ENCODE assay signal across 23 cellular contexts in genomic region chr12:76399040-76399439, GRCh38. TPM values are rescaled to one million over a fixed set of nuclear protein-coding genes. Genes with fewer than 3 reads are reported as not detected.
DNase-seq lines count a peak whose midpoint lies in the region; ATAC-seq lines count a peak whose summit lies in the region.
"Had no signal": no experiment of that assay in that cellular context is flagged by ENCODE, and none has a peak within 500 bp of the region (broad histone marks: within the 10 kb centered on the region; RNA-seq: fewer than 3 reads in every experiment).

No MANE protein-coding gene starts in this region.

- H3K27ac Mint-ChIP-seq in activated T-helper 17 cell treated with anti-CD3 and anti-CD28 coated beads, Interleukin-2, amount 50 U/mL, for 72 hours, result peak overlapping the region; percentile 14
- H3K27ac Mint-ChIP-seq: CD4-positive, alpha-beta T cell; GM23338 had no signal

- no peak for ATAC-seq in activated T-helper 17 cell treated with anti-CD3 and anti-CD28 coated beads, Interleukin-2, amount 50 U/mL, for 72 hours (replicated peaks)
- ATAC-seq: A549, GM12878, GM23338, HCT116 had no signal

- WGBS in GM23248 (ENCODE audit: low coverage in 1 of 2, low lambda C conversion rate in 2 of 2, missing lambda C conversion rate in 2 of 2), 2 experiments, result 89 to 98% methylated on average over 2 of the region's 2 CpGs

- H4K20me1 ChIP-seq in GM23248 (ENCODE audit: insufficient read depth) (no peaks in the 10 kb centered on the region), Karpas-422 (ENCODE audit: insufficient read depth, low read depth, low read length) (no peaks in the 10 kb centered on the region)

- no peaks in the 10 kb centered on the region for H3K4me1 Mint-ChIP-seq in activated T-helper 17 cell treated with anti-CD3 and anti-CD28 coated beads, Interleukin-2, amount 50 U/mL, for 72 hours
- H3K4me1 Mint-ChIP-seq: CD14-positive monocyte, GM23338, H9 had no signal

- no peaks in the 10 kb centered on the region for H3F3A ChIP-seq in GM23248 (ENCODE audit: insufficient read depth)

- DNase-seq in GM23248 (peak; percentile 6), myocyte (ENCODE audit: low read depth) (peak; percentile 20), Karpas-422 (no peak), cerebellar nuclear complex (lab: John Stamatoyannopoulos, UW) (no peak), A172 (ENCODE audit: low spot score) (no peak)
- DNase-seq: ACHN; AML-193; BE2C; CD4-positive, alpha-beta T cell; CD8-positive, alpha-beta memory T cell; DMS 273 treated with DMSO at 0.1 percent for 48 hours; DMS79; EL; GDM1; H9 had no signal

- no peak overlapping the region for H3K4me3 Mint-ChIP-seq in activated T-helper 17 cell treated with anti-CD3 and anti-CD28 coated beads, Interleukin-2, amount 50 U/mL, for 72 hours
- H3K4me3 Mint-ChIP-seq: CD14-positive monocyte; CD4-positive, alpha-beta T cell; CD8-positive, alpha-beta memory T cell; GM23338; H9 had no signal

- peaks cover 6% of the 10 kb centered on the region; the same call in 1 of the 2 replicates for H3K36me3 ChIP-seq in GM23248 (ENCODE audit: low read depth)
- peaks cover 46% of the 10 kb centered on the region; the same call in 1 of the 2 replicates for H3K36me3 ChIP-seq in Karpas-422 (ENCODE audit: insufficient read depth, low read length)
- H3K36me3 ChIP-seq: BE2C had no signal

- peaks cover 50% of the 10 kb centered on the region for H3K36me3 Mint-ChIP-seq in activated T-helper 17 cell treated with anti-CD3 and anti-CD28 coated beads, Interleukin-2, amount 50 U/mL, for 72 hours (ENCODE audit: low read depth)

- peaks cover 9% of the 10 kb centered on the region; the same call in 1 of the 2 replicates for H3K79me2 ChIP-seq in GM23248 (ENCODE audit: insufficient read depth)
- peaks cover 38% of the 10 kb centered on the region for H3K79me2 ChIP-seq in Karpas-422 (ENCODE audit: low read length)

- H3K9me3 Mint-ChIP-seq in activated T-helper 17 cell treated with anti-CD3 and anti-CD28 coated beads, Interleukin-2, amount 50 U/mL, for 72 hours, result no peaks in the 10 kb centered on the region
- H3K9me3 Mint-ChIP-seq: CD14-positive monocyte; CD4-positive, alpha-beta T cell; CD8-positive, alpha-beta memory T cell; GM23338; H9 had no signal

- no peak overlapping the region for H3K4me3 ChIP-seq in GM23248
- no peak overlapping the region for H3K4me3 ChIP-seq in Karpas-422 (ENCODE audit: low read length)
- H3K4me3 ChIP-seq: A549; BLaER1 treated with 17β-estradiol and CSF1 and Interleukin-3, amounts not matched to agents 10 nM and 100 nM; GM12878; GM23338 had no signal

- H3K4me1 ChIP-seq in GM23248 (ENCODE audit: insufficient read depth), result no peaks in the 10 kb centered on the region
- no peaks in the 10 kb centered on the region for H3K4me1 ChIP-seq in Karpas-422 (ENCODE audit: low read length)
- H3K4me1 ChIP-seq: A549; BLaER1 treated with 17β-estradiol and CSF1 and Interleukin-3, amounts not matched to agents 10 nM and 100 nM had no signal

- H3K9me2 ChIP-seq in GM23248 (ENCODE audit: insufficient read depth) (no peaks in the 10 kb centered on the region), Karpas-422 (replicated peaks; ENCODE audit: insufficient read depth, low read length) (no peaks in the 10 kb centered on the region)

- H3K27me3 ChIP-seq in GM23248 (replicated peaks; ENCODE audit: insufficient read depth) (no peaks in the 10 kb centered on the region), Karpas-422 (ENCODE audit: low read length) (no peaks in the 10 kb centered on the region)
- H3K27me3 ChIP-seq: BE2C; BLaER1 treated with 17β-estradiol and CSF1 and Interleukin-3, amounts not matched to agents 10 nM and 100 nM had no signal

- H2AFZ ChIP-seq in GM23248 (no peak overlapping the region), Karpas-422 (ENCODE audit: low read length) (no peak overlapping the region)
- H2AFZ ChIP-seq: GM23338 had no signal

- H3K9ac ChIP-seq in GM23248, result no peak overlapping the region
- H3K9ac ChIP-seq in Karpas-422 (ENCODE audit: low read length), result no peak overlapping the region
- H3K9ac ChIP-seq: BLaER1 treated with 17β-estradiol and CSF1 and Interleukin-3, amounts not matched to agents 10 nM and 100 nM had no signal

- H3K4me2 ChIP-seq in GM23248 (ENCODE audit: unreplicated experiment), result no peak overlapping the region
- no peak overlapping the region for H3K4me2 ChIP-seq in Karpas-422 (ENCODE audit: low read depth, low read length, poor library complexity, severe bottlenecking)
- H3K4me2 ChIP-seq: A549; BLaER1 treated with 17β-estradiol and CSF1 and Interleukin-3, amounts not matched to agents 10 nM and 100 nM; GM23338 had no signal

- H3K9me3 ChIP-seq in GM23248 (ENCODE audit: low read depth), result no peaks in the 10 kb centered on the region
- H3K9me3 ChIP-seq in Karpas-422 (ENCODE audit: low read length), result no peaks in the 10 kb centered on the region
- H3K9me3 ChIP-seq: A549; BE2C; BLaER1 treated with 17β-estradiol and CSF1 and Interleukin-3, amounts not matched to agents 10 nM and 100 nM had no signal

- H3K27ac ChIP-seq in GM23248 (no peak overlapping the region), Karpas-422 (ENCODE audit: low read length) (no peak overlapping the region)
- H3K27ac ChIP-seq: 22Rv1; A549; BLaER1 treated with 17β-estradiol and CSF1 and Interleukin-3, amounts not matched to agents 10 nM and 100 nM had no signal

- no peaks in the 10 kb centered on the region for H3K27me3 Mint-ChIP-seq in activated T-helper 17 cell treated with anti-CD3 and anti-CD28 coated beads, Interleukin-2, amount 50 U/mL, for 72 hours
- H3K27me3 Mint-ChIP-seq: CD4-positive, alpha-beta T cell; CD8-positive, alpha-beta memory T cell had no signal

- in situ Hi-C loops in GM23248 (cut with MboI), result no loop called here

RNA-seq across cellular contexts. Expression of gene BBS10, which starts 50.8 kb away (rescaled TPM):
- 13.9 and 15.8 TPM in 2 replicates for total RNA-seq in GM23248 (2014; rRNA removed; shearing (Covaris generic))
- 14.4 and 16.8 TPM in 2 replicates for polyA plus RNA-seq in GM23248 (2016; fragmentation: Nextera tagmentation; extraction: Ambion mirVana)
- total RNA-seq in activated T-helper 17 cell treated with anti-CD3 and anti-CD28 coated beads, Interleukin-2, amount 50 U/mL, for 72 hours, result 1 to 10 TPM; 2.8 to 3.8 TPM
- total RNA-seq in myocyte, result 17.2 and 19.9 TPM in 2 replicates
- 7.4 TPM for polyA plus RNA-seq in myocyte (2012)
- total RNA-seq in Karpas-422 (2014; rRNA removed; shearing (Covaris generic); ENCODE audit: low replicate concordance), result 6.6 and 22.1 TPM in 2 replicates
- 31.4 and 32.8 TPM in 2 replicates for total RNA-seq in A172 (2014; rRNA removed; shearing (Covaris generic))

Comparison
In these comparisons a context has a peak if more than half of its experiments do, and no peak if none do; other contexts are left out.
1. DNase-seq: peak in GM23248 (single experiment) and myocyte (single experiment); none in Karpas-422 (single experiment), cerebellar nuclear complex (0 of 2) and A172 (single experiment).